24 cellular contexts compared by ENCODE assay signal in genomic region chrX:154597221-154597620, GRCh38. TPM values are rescaled to one million over a fixed set of nuclear protein-coding genes. Genes with fewer than 3 reads are reported as not detected.
"Had no signal": no experiment of that assay in that cellular context is flagged by ENCODE, and none has a peak within 500 bp of the region (broad histone marks: within the 10 kb centered on the region; RNA-seq: fewer than 3 reads in every experiment).

No MANE protein-coding gene starts in this region.

- H3K27ac ChIP-seq: colonic mucosa, stomach, suprapubic skin, tibial nerve had no signal

- ATAC-seq: activated CD8-positive, alpha-beta memory T cell treated with anti-CD3 and anti-CD28 coated beads, Interleukin-2, amount 10 ng/mL, durations not matched to agents 7 days and 5 days; activated CD8-positive, alpha-beta T cell treated with anti-CD3 and anti-CD28 coated beads for 36 hours; left ventricle myocardium superior; sciatic nerve; stimulated activated memory B cell treated with anti-CD40 and anti-IgM and Interleukin-4, amounts not matched to agents 10 μg/mL and 1 μg/mL and 100 μg/mL, for 72 hours had no signal

- H3K4me2 ChIP-seq: smooth muscle cell had no signal

- DNase-seq: activated CD4-positive, alpha-beta T cell treated with anti-CD3 and anti-CD28 coated beads, Interleukin-2, amount 10 ng/mL, durations not matched to agents 7 days and 5 days; activated CD4-positive, CD25-positive, alpha-beta regulatory T cell treated with anti-CD3 and anti-CD28 coated beads, Interleukin-2, amount 50 U/mL, for 72 hours; activated CD8-positive, alpha-beta memory T cell treated with anti-CD3 and anti-CD28 coated beads, Interleukin-2, amount 10 ng/mL, durations not matched to agents 7 days and 5 days; activated CD8-positive, alpha-beta T cell treated with anti-CD3 and anti-CD28 coated beads for 36 hours; activated gamma-delta T cell; aorta; colonic mucosa; hippocampal formation; left ventricle myocardium superior; occipital lobe; posterior cingulate gyrus; stimulated activated CD4-positive, alpha-beta T cell treated with anti-CD3 and anti-CD28 coated beads, Interleukin-15, amount 100 ng/mL, for 24 hours; stomach had no signal

- H3K36me3 ChIP-seq: colonic mucosa, stomach, suprapubic skin, tibial nerve had no signal

- H3K27me3 ChIP-seq: colonic mucosa, suprapubic skin, tibial nerve had no signal

- H3K4me3 ChIP-seq: colonic mucosa, smooth muscle cell, stomach, suprapubic skin, tibial nerve had no signal

- H3K4me1 ChIP-seq: colonic mucosa, stomach, suprapubic skin, tibial nerve had no signal

- H3K9me3 ChIP-seq: colonic mucosa, suprapubic skin, tibial nerve had no signal

RNA-seq across cellular contexts. Expression of gene CTAG1A, which starts 12.3 kb away (rescaled TPM):
- total RNA-seq: activated CD4-positive, alpha-beta T cell treated with anti-CD3 and anti-CD28 coated beads, Interleukin-2, amount 10 ng/mL, durations not matched to agents 7 days and 5 days; activated CD8-positive, alpha-beta memory T cell treated with anti-CD3 and anti-CD28 coated beads, Interleukin-2, amount 10 ng/mL, durations not matched to agents 7 days and 5 days; activated CD8-positive, alpha-beta T cell treated with anti-CD3 and anti-CD28 coated beads for 36 hours; activated T-helper 1 cell treated with anti-CD3 and anti-CD28 coated beads, Interleukin-12 subunit alpha, Interleukin-12 subunit beta, Interleukin-2, Interleukin-4 antibody, amounts not matched to agents 30 ng/mL and 10 ng/mL and 1 ng/mL, durations not matched to agents 14 hours and 24 hours and 36 hours; aorta; colonic mucosa; left ventricle myocardium superior; mononuclear cell; myocyte; neural crest cell; occipital lobe; renal cortical epithelial cell; sciatic nerve; smooth muscle cell; stomach; suprapubic skin; tibial nerve; urinary bladder had no signal

RNA-seq across cellular contexts. Expression of gene CTAG1B, which starts 21.9 kb away (rescaled TPM):
- total RNA-seq: activated CD4-positive, alpha-beta T cell treated with anti-CD3 and anti-CD28 coated beads, Interleukin-2, amount 10 ng/mL, durations not matched to agents 7 days and 5 days; activated CD8-positive, alpha-beta memory T cell treated with anti-CD3 and anti-CD28 coated beads, Interleukin-2, amount 10 ng/mL, durations not matched to agents 7 days and 5 days; activated CD8-positive, alpha-beta T cell treated with anti-CD3 and anti-CD28 coated beads for 36 hours; activated T-helper 1 cell treated with anti-CD3 and anti-CD28 coated beads, Interleukin-12 subunit alpha, Interleukin-12 subunit beta, Interleukin-2, Interleukin-4 antibody, amounts not matched to agents 30 ng/mL and 10 ng/mL and 1 ng/mL, durations not matched to agents 14 hours and 24 hours and 36 hours; aorta; colonic mucosa; left ventricle myocardium superior; mononuclear cell; myocyte; neural crest cell; occipital lobe; renal cortical epithelial cell; sciatic nerve; smooth muscle cell; stomach; suprapubic skin; tibial nerve; urinary bladder had no signal

RNA-seq across cellular contexts. Expression of gene CTAG2, which starts 56.2 kb away (rescaled TPM):
- total RNA-seq: activated CD4-positive, alpha-beta T cell treated with anti-CD3 and anti-CD28 coated beads, Interleukin-2, amount 10 ng/mL, durations not matched to agents 7 days and 5 days; activated CD8-positive, alpha-beta T cell treated with anti-CD3 and anti-CD28 coated beads for 36 hours; activated T-helper 1 cell treated with anti-CD3 and anti-CD28 coated beads, Interleukin-12 subunit alpha, Interleukin-12 subunit beta, Interleukin-2, Interleukin-4 antibody, amounts not matched to agents 30 ng/mL and 10 ng/mL and 1 ng/mL, durations not matched to agents 14 hours and 24 hours and 36 hours; aorta; colonic mucosa; left ventricle myocardium superior; mononuclear cell; myocyte; neural crest cell; occipital lobe; renal cortical epithelial cell; sciatic nerve; smooth muscle cell; stomach; suprapubic skin; tibial nerve; urinary bladder had no signal
